ENCODE assay signal across 8 cellular contexts in the genomic region with DNA sequence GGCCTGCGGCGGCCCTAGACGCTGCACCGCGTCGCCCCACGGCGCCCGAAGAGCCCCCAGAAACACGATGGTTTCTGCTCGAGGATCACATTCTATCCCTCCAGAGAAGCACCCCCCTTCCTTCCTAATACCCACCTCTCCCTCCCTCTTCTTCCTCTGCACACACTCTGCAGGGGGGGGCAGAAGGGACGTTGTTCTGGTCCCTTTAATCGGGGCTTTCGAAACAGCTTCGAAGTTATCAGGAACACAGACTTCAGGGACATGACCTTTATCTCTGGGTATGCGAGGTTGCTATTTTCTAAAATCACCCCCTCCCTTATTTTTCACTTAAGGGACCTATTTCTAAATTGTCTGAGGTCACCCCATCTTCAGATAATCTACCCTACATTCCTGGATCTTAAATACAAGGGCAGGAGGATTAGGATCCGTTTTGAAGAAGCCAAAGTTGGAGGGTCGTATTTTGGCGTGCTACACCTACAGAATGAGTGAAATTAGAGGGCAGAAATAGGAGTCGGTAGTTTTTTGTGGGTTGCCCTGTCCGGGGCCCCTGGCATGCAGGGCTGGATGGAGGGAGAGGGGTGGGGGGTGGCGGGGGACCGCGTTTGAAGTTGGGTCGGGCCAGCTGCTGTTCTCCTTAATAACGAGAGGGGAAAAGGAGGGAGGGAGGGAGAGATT. TPM values are rescaled to one million over a fixed set of nuclear protein-coding genes. Genes with fewer than 3 reads are reported as not detected.
DNase-seq lines count a peak whose midpoint lies in the region; ATAC-seq and TF ChIP-seq lines count a peak whose summit lies in the region.

No MANE protein-coding gene starts in this region.

- H3K27ac ChIP-seq in heart left ventricle = peak overlapping the region in 11 of 12 donors; percentile 53 to 98 (median 95)
- peak overlapping the region; percentile 97 for H3K27ac ChIP-seq in vagina

- H3K27ac Mint-ChIP-seq in dendritic cell treated with granulocyte-macrophage colony-stimulating factor and Interleukin-4, amounts not matched to agents 40 ng/mL and 50 ng/mL, for 4 days = peak overlapping the region; percentile 83

- peaks cover 0 to 29% (median 5%) of the 10 kb centered on the region in 9 donors for H3K27me3 ChIP-seq in heart left ventricle
- H3K27me3 ChIP-seq in vagina = no peaks in the 10 kb centered on the region

- 1% methylated on average over 24 to 26 of the region's 26 CpGs for WGBS in heart left ventricle, 4 donors

- H3K9me3 ChIP-seq in heart left ventricle (no peaks in the 10 kb centered on the region), vagina (no peaks in the 10 kb centered on the region)

- H3K36me3 ChIP-seq in heart left ventricle = peaks cover 0 to 19% (median 16%) of the 10 kb centered on the region in 9 donors
- peaks cover 0 to 7% of the 10 kb centered on the region in 2 donors for H3K36me3 ChIP-seq in vagina

- DNase-seq in heart left ventricle = no peak
- DNase-seq in cardiac septum (ENCODE audit: low spot score) = no peak
- peak; percentile 10 for DNase-seq in myocyte (ENCODE audit: low read depth)
- DNase-seq in vagina (ENCODE audit: extremely low spot score in 2 of 2) = no peak
- DNase-seq in DMS153 (lab: John Stamatoyannopoulos, UW) = no peak

- H3K4me1 Mint-ChIP-seq in dendritic cell treated with granulocyte-macrophage colony-stimulating factor and Interleukin-4, amounts not matched to agents 40 ng/mL and 50 ng/mL, for 4 days (ENCODE audit: low read depth) = peaks cover 78% of the 10 kb centered on the region

- H3K4me3 ChIP-seq in heart left ventricle = peak overlapping the region; percentile 31 to 96 (median 88)
- peak overlapping the region; percentile 50 to 80 for H3K4me3 ChIP-seq in vagina

- peaks cover 6% of the 10 kb centered on the region for H3K36me3 Mint-ChIP-seq in dendritic cell treated with granulocyte-macrophage colony-stimulating factor and Interleukin-4, amounts not matched to agents 40 ng/mL and 50 ng/mL, for 4 days (ENCODE audit: low read depth)

- H3K27me3 Mint-ChIP-seq in dendritic cell treated with granulocyte-macrophage colony-stimulating factor and Interleukin-4, amounts not matched to agents 40 ng/mL and 50 ng/mL, for 4 days = peaks cover 79% of the 10 kb centered on the region

- no peak for ATAC-seq in heart left ventricle
- no peak for ATAC-seq in GM19452 (IDR thresholded peaks at IDR 0.05; ENCODE audit: unreplicated experiment)
- no peak for ATAC-seq in HG03196 (IDR thresholded peaks at IDR 0.05; ENCODE audit: unreplicated experiment)

- H3K4me3 Mint-ChIP-seq in dendritic cell treated with granulocyte-macrophage colony-stimulating factor and Interleukin-4, amounts not matched to agents 40 ng/mL and 50 ng/mL, for 4 days = peak overlapping the region; percentile 89

- TF ChIP-seq POLR2A in heart left ventricle (IDR thresholded peaks at IDR 0.05) (no peak), vagina (IDR thresholded peaks at IDR 0.05) (no peak)

- H3K4me1 ChIP-seq in heart left ventricle (peaks cover 4 to 74% (median 50%) of the 10 kb centered on the region in 12 donors), vagina (peaks cover 61% of the 10 kb centered on the region)

- intact Hi-C loops in heart left ventricle (cut with DNase I) (loop anchor here in 3 of 10 donors (5.0 to 10.0 kb wide), 2 partner anchors 238 to 401 kb away; a partner anchor contains a TSS), cardiac septum (cut with DNase I) (no loop called here), vagina (cut with DNase I) (no loop called here)
- intact Hi-C loops in dendritic cell treated with granulocyte-macrophage colony-stimulating factor and Interleukin-4, amounts not matched to agents 40 ng/mL and 50 ng/mL, for 4 days (cut with micrococcal nuclease) = loop anchor here (5.0 kb wide), 1 partner anchor 401 kb away; a partner anchor contains a TSS

- no peaks in the 10 kb centered on the region for H3K9me3 Mint-ChIP-seq in dendritic cell treated with granulocyte-macrophage colony-stimulating factor and Interleukin-4, amounts not matched to agents 40 ng/mL and 50 ng/mL, for 4 days

- TF ChIP-seq CTCF in heart left ventricle (IDR thresholded peaks at IDR 0.05) (no peak), vagina (IDR thresholded peaks at IDR 0.05) (no peak)

RNA-seq across cellular contexts. Expression of a gene that starts 0.4 kb away (rescaled TPM):
- 100 to 1,000 TPM; 157 to 620 (median 219) TPM for total RNA-seq in heart left ventricle
- polyA plus RNA-seq in heart left ventricle = 10 to 100 TPM; 48.0 to 49.4 TPM
- 478 TPM for total RNA-seq in cardiac septum
- 86.6 and 107 TPM in 2 replicates for total RNA-seq in myocyte
- polyA plus RNA-seq in myocyte (2012) = 36.7 TPM
- 57.5 TPM for total RNA-seq in vagina

RNA-seq across cellular contexts. Expression of a gene that starts 47.9 kb away (rescaled TPM):
- total RNA-seq in heart left ventricle (10 to 100 TPM in 6 of 9 donors, 1 to 10 TPM in 3; 6.4 to 16.4 (median 14.0) TPM), cardiac septum (13.0 TPM), myocyte (13.1 and 13.3 TPM in 2 replicates), vagina (0.98 TPM)
- 10 to 100 TPM in 1 of 2 donors, 1 to 10 TPM in 1; 3.6 to 10.2 TPM for polyA plus RNA-seq in heart left ventricle
- 17.5 TPM for polyA plus RNA-seq in myocyte (2012)
